Comparison of ENCODE assay signal across 9 cellular contexts in the genomic region with DNA sequence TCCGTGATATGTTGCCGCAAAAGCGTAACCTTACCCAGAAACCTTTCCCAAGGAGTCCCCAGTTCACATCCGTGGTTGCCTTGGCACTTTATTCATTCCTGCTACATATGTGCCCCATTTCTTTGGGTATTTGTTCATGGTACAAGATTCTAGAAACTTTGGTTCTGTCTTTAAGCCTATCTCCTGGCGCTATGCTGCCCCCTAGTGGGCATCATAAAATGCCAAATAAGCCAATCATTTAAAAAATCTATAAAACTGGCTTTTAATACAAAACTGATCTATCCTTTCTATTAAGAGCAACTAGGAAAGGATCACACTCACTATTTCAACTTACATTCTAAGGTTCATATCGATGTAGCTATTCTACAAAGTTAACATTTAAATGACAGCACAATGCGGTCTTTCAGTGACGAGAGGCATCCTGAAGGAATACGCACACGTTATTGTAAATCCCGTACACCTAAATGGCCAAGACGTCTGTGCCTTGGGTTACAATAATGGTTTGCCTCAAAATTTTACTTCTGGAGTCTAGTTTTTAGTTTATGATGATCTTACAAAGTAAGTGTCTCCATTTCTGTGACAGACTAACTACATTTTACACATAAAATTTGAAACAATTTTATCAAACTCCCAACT. TPM values are rescaled to one million over a fixed set of nuclear protein-coding genes. Genes with fewer than 3 reads are reported as not detected.
DNase-seq lines count a peak whose midpoint lies in the region; ATAC-seq, FAIRE-seq and TF ChIP-seq lines count a peak whose summit lies in the region.
"Had no signal": no experiment of that assay in that cellular context is flagged by ENCODE, and none has a peak within 500 bp of the region (broad histone marks: within the 10 kb centered on the region; RNA-seq: fewer than 3 reads in every experiment).

No MANE protein-coding gene starts in this region.

- no peak for TF ChIP-seq POLR2A in GM12878 (IDR thresholded peaks at IDR 0.05; ENCODE audit: low read depth, low read length)

- FAIRE-seq in HTR-8/SVneo (lab: Jason Lieb, UNC) (no peak), GM12878 (lab: Jason Lieb, UNC) (no peak), kidney (lab: Jason Lieb, UNC) (peak; percentile 78)

- DNase-seq in DMS 273 treated with DMSO at 0.1 percent for 48 hours (lab: John Stamatoyannopoulos, UW) (peak; percentile 6), HTR-8/SVneo (ENCODE audit: insufficient read length, low spot score) (peak; percentile 30), T follicular helper cell (ENCODE audit: low read depth) (peak; percentile 20), GM12878 (ENCODE audit: low read depth, low spot score) (no peak), kidney (no peak), NCI-H1048 (lab: John Stamatoyannopoulos, UW) (no peak), NCI-H526 treated with DMSO at 0.1 percent for 48 hours (lab: John Stamatoyannopoulos, UW) (no peak)
- DNase-seq in stimulated activated CD4-positive, alpha-beta T cell treated with anti-CD3 and anti-CD28 coated beads, Interleukin-4, amount 100 ng/mL, for 48 hours (ENCODE audit: low read depth in 2 of 2) = peak; percentile 45 to 59

- POLR2A ChIA-PET in GM12878 (lab: Charles Lee) = interaction anchor here (0.6 kb wide), 1 partner anchor 176 kb away, joined by 4 read pairs; no protein-coding TSS in a partner anchor

- H3K27me3 ChIP-seq in GM12878 (replicated peaks in 1 of 2; ENCODE audit: control insufficient read depth in 2 of 2, insufficient read depth in 2 of 2, low read length in 1 of 2) = no peaks in the 10 kb centered on the region

- H3K4me3 ChIP-seq in GM12878 (no peak overlapping the region), kidney (ENCODE audit: low read length in 2 of 2) (no peak overlapping the region)

- CTCF ChIA-PET in GM12878 (lab: Yijun Ruan, JAX) = interaction anchor here (0.6 to 3.8 kb wide), 12 partner anchors 9 to 291 kb away, joined by 3 to 22 read pairs (median 3); a partner anchor contains a TSS

- H3K79me2 ChIP-seq in GM12878 (ENCODE audit: control insufficient read depth, insufficient read depth, low read length) = no peaks in the 10 kb centered on the region

- no peak overlapping the region for H3K9ac ChIP-seq in GM12878 (ENCODE audit: control insufficient read depth, insufficient read depth, low read length)
- no peak overlapping the region for H3K9ac ChIP-seq in kidney (ENCODE audit: low read length in 2 of 2)

- H3K27ac ChIP-seq in GM12878 (ENCODE audit: control insufficient read depth, insufficient read depth) = no peak overlapping the region
- no peak overlapping the region for H3K27ac ChIP-seq in kidney (ENCODE audit: low read depth in 2 of 2, low read length in 2 of 2)

- WGBS in GM12878 (ENCODE audit: insufficient coverage, insufficient replicate concordance, low lambda C conversion rate, missing lambda C conversion rate) = 53% methylated on average over 12 of the region's 12 CpGs

- intact Hi-C loops in GM12878 (cut with micrococcal nuclease; ENCODE audit: unreplicated experiment) (loop anchor here (5.0 to 10.0 kb wide), 2 partner anchors 106 to 123 kb away; no protein-coding TSS in a partner anchor), kidney (cut with DNase I) (no loop called here)

- TF ChIP-seq RAD21 in GM12878 (IDR thresholded peaks at IDR 0.05; ENCODE audit: insufficient read depth, low read depth, low read length) = peak; percentile 78

- SMC1A ChIA-PET in GM12878 (lab: Charles Lee; ENCODE audit: uncharacterized antibody, unreplicated experiment) = interaction anchor here (1.4 to 1.7 kb wide), 2 partner anchors 11 to 14 kb away, joined by 3 to 4 read pairs; no protein-coding TSS in a partner anchor

- no TSS peak for BruUV-seq in GM12878 (replicated peaks; lab: Mats Ljungman, UMichigan)

- no peaks in the 10 kb centered on the region for H4K20me1 ChIP-seq in GM12878 (ENCODE audit: control insufficient read depth, insufficient read depth)

- ATAC-seq in GM12878 = peak; percentile 45; the same call in 2 of the 3 replicates
- ATAC-seq: activated naive CD4-positive, alpha-beta T cell treated with anti-CD3 and anti-CD28 coated beads, Interleukin-2, amount 50 U/mL, for 72 hours had no signal

- in situ Hi-C loops in GM12878 (cut with MboI) = no loop called here

- RAD21 ChIA-PET in GM12878 (lab: Charles Lee; ENCODE audit: unreplicated experiment) = interaction anchor here (1.0 to 1.1 kb wide), 2 partner anchors 10 to 92 kb away, joined by 3 read pairs; no protein-coding TSS in a partner anchor

- no peaks in the 10 kb centered on the region for H3K4me1 ChIP-seq in GM12878 (ENCODE audit: control insufficient read depth, insufficient read depth, low read length)
- no peaks in the 10 kb centered on the region for H3K4me1 ChIP-seq in kidney (ENCODE audit: control insufficient read depth in 1 of 2, insufficient read depth in 1 of 2, low read depth in 1 of 2, low read length in 2 of 2)

- H3K36me3 ChIP-seq in GM12878 (ENCODE audit: control insufficient read depth in 2 of 2, insufficient read depth in 2 of 2, low read length in 1 of 2) = no peaks in the 10 kb centered on the region
- H3K36me3 ChIP-seq in kidney (ENCODE audit: control insufficient read depth in 1 of 2, insufficient read depth in 2 of 2, low read length in 2 of 2) = no peaks in the 10 kb centered on the region

- no peak overlapping the region for H2AFZ ChIP-seq in GM12878 (ENCODE audit: control insufficient read depth, low read depth, low read length)

- no peak overlapping the region for H3K4me2 ChIP-seq in GM12878 (ENCODE audit: control insufficient read depth, insufficient read depth)

- no peaks in the 10 kb centered on the region for H3K9me3 ChIP-seq in GM12878 (replicated peaks; ENCODE audit: control insufficient read depth, insufficient read depth, low read length)
- no peaks in the 10 kb centered on the region for H3K9me3 ChIP-seq in kidney (ENCODE audit: control insufficient read depth in 1 of 2, low read length in 2 of 2)

- no peak for TF ChIP-seq EP300 in GM12878 (IDR thresholded peaks at IDR 0.05; ENCODE audit: borderline replicate concordance in 1 of 2, control insufficient read depth in 1 of 2, low read depth in 2 of 2, low read length in 2 of 2)

- TF ChIP-seq CTCF in GM12878 (IDR thresholded peaks at IDR 0.05 in 2 of 3, conservative IDR thresholded peaks at IDR 0.05 in 1 of 3; ENCODE audit: control insufficient read depth in 2 of 3, extremely low read depth in 1 of 3, insufficient read depth in 1 of 3, low read depth in 3 of 3, low read length in 3 of 3) (peak; percentile 64 to 84 (median 81)), kidney (IDR thresholded peaks at IDR 0.05; ENCODE audit: borderline replicate concordance, extremely low read depth, insufficient read depth) (peak; percentile 82)

TF ChIP-seq in GM12878, 131 proteins besides CTCF, POLR2A, EP300 and RAD21:
- peak; percentile 90 for TF ChIP-seq SMC3 (IDR thresholded peaks at IDR 0.05; ENCODE audit: borderline replicate concordance, low read length)
- no peak for TF ChIP-seq IRF4 (IDR thresholded peaks at IDR 0.05; ENCODE audit: low read depth, low read length)
- no peak for TF ChIP-seq MXI1 (IDR thresholded peaks at IDR 0.05; ENCODE audit: low read depth, low read length)

RNA-seq across cellular contexts. Expression of a gene that starts 16.2 kb away (rescaled TPM):
- not detected in 2 replicates for total RNA-seq in GM12878 (2013; cell fraction: nucleolus; rRNA removed)
- total RNA-seq in GM12878 (2014; rRNA removed) (not detected in 2 replicates), GM12878 (2014; rRNA removed; fragmentation: Illumina TruSeq; extraction: Trizol) (0.04 TPM in 1 of 2 replicates, not detected in the other), GM12878 (2021) (not detected in 2 replicates), kidney (not detected)
- polyA plus RNA-seq in GM12878 (2011; ENCODE audit: low read depth) = not detected
- polyA plus RNA-seq in GM12878 (2011; rRNA removed) (not detected in 2 replicates), GM12878 (2014; fragmentation: Illumina TruSeq; extraction: Trizol) (not detected in 2 replicates), GM12878 (2014; fragmentation: Nextera tagmentation; extraction: Ambion mirVana) (not detected), GM12878 (2014; rRNA removed) (not detected in 2 replicates), GM12878 (2016; fragmentation: Nextera tagmentation; extraction: Ambion mirVana) (not detected), kidney (ENCODE audit: insufficient read depth, low read depth, low replicate concordance) (not detected)
- not detected in 2 replicates for polyA plus RNA-seq in GM12878 (2011; cell fraction: cytosol; rRNA removed)
- polyA plus RNA-seq in GM12878 (2011; cell fraction: nucleus; rRNA removed) = not detected in 2 replicates
- polyA plus RNA-seq in GM12878 (2012) = 0.03 TPM in 1 of 2 replicates, not detected in the other
- not detected in 2 replicates for polyA minus RNA-seq in GM12878 (2011; rRNA and poly(A)+ RNA removed)
- not detected in 2 replicates for polyA minus RNA-seq in GM12878 (2011; cell fraction: cytosol; rRNA and poly(A)+ RNA removed)
- not detected in 2 replicates for polyA minus RNA-seq in GM12878 (2011; cell fraction: nucleus; rRNA and poly(A)+ RNA removed)
- total RNA-seq: activated naive CD4-positive, alpha-beta T cell treated with anti-CD3 and anti-CD28 coated beads, Interleukin-2, amount 50 U/mL, for 72 hours had no signal

RNA-seq across cellular contexts. Expression of a gene that starts 47.7 kb away (rescaled TPM):
- total RNA-seq in GM12878 (2013; cell fraction: nucleolus; rRNA removed) = not detected in 2 replicates
- total RNA-seq in GM12878 (2014; rRNA removed) (not detected in 2 replicates), GM12878 (2014; rRNA removed; fragmentation: Illumina TruSeq; extraction: Trizol) (not detected in 2 replicates), GM12878 (2021) (not detected in 2 replicates), kidney (4.7 TPM)
- not detected for polyA plus RNA-seq in GM12878 (2011; ENCODE audit: low read depth)
- polyA plus RNA-seq in GM12878 (2011; rRNA removed) (not detected in 2 replicates), GM12878 (2014; fragmentation: Illumina TruSeq; extraction: Trizol) (not detected in 2 replicates), GM12878 (2014; fragmentation: Nextera tagmentation; extraction: Ambion mirVana) (not detected), GM12878 (2014; rRNA removed) (not detected in 2 replicates), GM12878 (2016; fragmentation: Nextera tagmentation; extraction: Ambion mirVana) (not detected), kidney (ENCODE audit: insufficient read depth, low read depth, low replicate concordance) (3.6 TPM)
- polyA plus RNA-seq in GM12878 (2011; cell fraction: cytosol; rRNA removed) = not detected in 2 replicates
- polyA plus RNA-seq in GM12878 (2011; cell fraction: nucleus; rRNA removed) = not detected in 2 replicates
- polyA plus RNA-seq in GM12878 (2012) = not detected in 2 replicates
- polyA minus RNA-seq in GM12878 (2011; rRNA and poly(A)+ RNA removed) = not detected in 2 replicates
- polyA minus RNA-seq in GM12878 (2011; cell fraction: cytosol; rRNA and poly(A)+ RNA removed) = not detected in 2 replicates
- polyA minus RNA-seq in GM12878 (2011; cell fraction: nucleus; rRNA and poly(A)+ RNA removed) = not detected in 2 replicates

Comparison
In these comparisons a context has a peak if more than half of its experiments do, and no peak if none do; other contexts are left out.
1. DNase-seq: peak in DMS 273 treated with DMSO at 0.1 percent for 48 hours (single experiment), HTR-8/SVneo (single experiment), T follicular helper cell (single experiment) and stimulated activated CD4-positive, alpha-beta T cell treated with anti-CD3 and anti-CD28 coated beads, Interleukin-4, amount 100 ng/mL, for 48 hours (2 of 2); none in GM12878 (single experiment), kidney (single experiment), NCI-H1048 (single experiment) and NCI-H526 treated with DMSO at 0.1 percent for 48 hours (single experiment).